In genomic region chr21:44568667-44569556, GRCh38 we compare ENCODE assay signal across 21 cellular contexts. TPM values are rescaled to one million over a fixed set of nuclear protein-coding genes. Genes with fewer than 3 reads are reported as not detected.
DNase-seq lines count a peak whose midpoint lies in the region; ATAC-seq and TF ChIP-seq lines count a peak whose summit lies in the region.
"Had no signal": no experiment of that assay in that cellular context is flagged by ENCODE, and none has a peak within 500 bp of the region (broad histone marks: within the 10 kb centered on the region; RNA-seq: fewer than 3 reads in every experiment).

No MANE protein-coding gene starts in this region.

- peaks cover 24% of the 10 kb centered on the region for H3K27me3 Mint-ChIP-seq in MCF 10A (ENCODE audit: insufficient read depth, unreplicated experiment)
- H3K27me3 Mint-ChIP-seq: activated CD4-positive, alpha-beta T cell treated with anti-CD3 and anti-CD28 coated beads for 36 hours; activated naive CD4-positive, alpha-beta T cell treated with anti-CD3 and anti-CD28 coated beads, Interleukin-2, amount 50 U/mL, for 24 hours had no signal

- POLR2A ChIA-PET in MCF 10A (lab: Yijun Ruan, JAX) = no interaction called here

- H3K4me3 ChIP-seq in mucosa of descending colon = no peak overlapping the region
- H3K4me3 ChIP-seq: GM23248, left lung, thoracic aorta had no signal

- no peak for TF ChIP-seq CTCF in mucosa of descending colon (IDR thresholded peaks at IDR 0.05)
- no peak for TF ChIP-seq CTCF in MCF 10A (IDR thresholded peaks at IDR 0.05; ENCODE audit: unreplicated experiment)

- H3K27ac Mint-ChIP-seq in MCF 10A (ENCODE audit: low read depth, unreplicated experiment) = no peak overlapping the region
- H3K27ac Mint-ChIP-seq: activated CD4-positive, alpha-beta T cell treated with anti-CD3 and anti-CD28 coated beads for 36 hours; activated naive CD4-positive, alpha-beta T cell treated with anti-CD3 and anti-CD28 coated beads, Interleukin-2, amount 50 U/mL, for 24 hours had no signal

- H3K4me1 ChIP-seq in mucosa of descending colon (ENCODE audit: low read depth) = no peaks in the 10 kb centered on the region
- H3K4me1 ChIP-seq: left lung had no signal

- intact Hi-C loops in mucosa of descending colon (cut with DNase I, micrococcal nuclease) (no loop called here), MCF 10A (cut with micrococcal nuclease) (no loop called here)

- BruUV-seq in MCF 10A (replicated peaks; lab: Mats Ljungman, UMichigan) = no TSS peak

- no peaks in the 10 kb centered on the region for H3K36me3 Mint-ChIP-seq in MCF 10A (ENCODE audit: insufficient read depth, unreplicated experiment)
- H3K36me3 Mint-ChIP-seq: activated naive CD4-positive, alpha-beta T cell treated with anti-CD3 and anti-CD28 coated beads, Interleukin-2, amount 50 U/mL, for 24 hours; CD8-positive, alpha-beta memory T cell had no signal

- DNase-seq in COLO668 (lab: John Stamatoyannopoulos, UW; ENCODE audit: unreplicated experiment) (peak; percentile 88), EL (peak; percentile 13), RPMI8226 (peak; percentile 47), mucosa of descending colon (no peak), MCF 10A (ENCODE audit: unreplicated experiment) (no peak), C1 segment of cervical spinal cord (lab: John Stamatoyannopoulos, UW) (no peak), activated gamma-delta T cell treated with Interleukin-2 at 50 U/mL for 16 hours (no peak)
- DNase-seq: activated CD4-positive, alpha-beta T cell treated with anti-CD3 and anti-CD28 coated beads for 36 hours; CD8-positive, alpha-beta memory T cell; effector memory CD8-positive, alpha-beta T cell; GM23248; Kasumi-1; NCI-H1105 treated with DMSO at 0.1 percent for 48 hours; occipital lobe; retina had no signal

- peaks cover 17% of the 10 kb centered on the region for H3K9me3 Mint-ChIP-seq in MCF 10A (ENCODE audit: unreplicated experiment)
- H3K9me3 Mint-ChIP-seq: activated naive CD4-positive, alpha-beta T cell treated with anti-CD3 and anti-CD28 coated beads, Interleukin-2, amount 50 U/mL, for 24 hours; effector memory CD8-positive, alpha-beta T cell had no signal

- no peaks in the 10 kb centered on the region for H3K9me3 ChIP-seq in mucosa of descending colon
- H3K9me3 ChIP-seq: left lung, thoracic aorta had no signal

- CTCF ChIA-PET in MCF 10A (lab: Yijun Ruan, JAX) = no interaction called here

- H3K4me1 Mint-ChIP-seq in MCF 10A (ENCODE audit: insufficient read depth, unreplicated experiment) = no peaks in the 10 kb centered on the region

- no peaks in the 10 kb centered on the region for H3K36me3 ChIP-seq in mucosa of descending colon (ENCODE audit: low read depth)
- H3K36me3 ChIP-seq: left lung, thoracic aorta had no signal

- no peak overlapping the region for H3K4me3 Mint-ChIP-seq in MCF 10A (ENCODE audit: unreplicated experiment)
- H3K4me3 Mint-ChIP-seq: activated CD4-positive, alpha-beta T cell treated with anti-CD3 and anti-CD28 coated beads for 36 hours; activated naive CD4-positive, alpha-beta T cell treated with anti-CD3 and anti-CD28 coated beads, Interleukin-2, amount 50 U/mL, for 24 hours; effector memory CD8-positive, alpha-beta T cell had no signal

- ATAC-seq in mucosa of descending colon = peak; percentile 29
- ATAC-seq: activated CD4-positive, alpha-beta T cell treated with anti-CD3 and anti-CD28 coated beads for 36 hours; effector memory CD8-positive, alpha-beta T cell; left lung had no signal

RNA-seq across cellular contexts. Expression of gene KRTAP10-4, which starts 4.6 kb away (rescaled TPM):
- total RNA-seq in mucosa of descending colon = not detected
- total RNA-seq in MCF 10A (2022) = not detected in 2 replicates
- total RNA-seq: activated CD4-positive, alpha-beta T cell treated with anti-CD3 and anti-CD28 coated beads for 36 hours; astrocyte; CD8-positive, alpha-beta memory T cell; chondrocyte; GM23248; HT-29; left lung; occipital lobe; thoracic aorta had no signal

RNA-seq across cellular contexts. Expression of gene KRTAP10-3, which starts 10.3 kb away (rescaled TPM):
- total RNA-seq in mucosa of descending colon (not detected), MCF 10A (2022) (not detected in 2 replicates)
- total RNA-seq: activated CD4-positive, alpha-beta T cell treated with anti-CD3 and anti-CD28 coated beads for 36 hours; astrocyte; CD8-positive, alpha-beta memory T cell; chondrocyte; GM23248; HT-29; left lung; occipital lobe; thoracic aorta had no signal

RNA-seq across cellular contexts. Expression of gene KRTAP10-5, which starts 11.5 kb away (rescaled TPM):
- total RNA-seq in mucosa of descending colon = not detected
- not detected in 2 replicates for total RNA-seq in MCF 10A (2022)
- total RNA-seq: activated CD4-positive, alpha-beta T cell treated with anti-CD3 and anti-CD28 coated beads for 36 hours; astrocyte; CD8-positive, alpha-beta memory T cell; chondrocyte; GM23248; HT-29; left lung; occipital lobe; thoracic aorta had no signal

RNA-seq across cellular contexts. Expression of gene KRTAP10-2, which starts 17.6 kb away (rescaled TPM):
- total RNA-seq in mucosa of descending colon (not detected), MCF 10A (2022) (not detected in 2 replicates)
- total RNA-seq: activated CD4-positive, alpha-beta T cell treated with anti-CD3 and anti-CD28 coated beads for 36 hours; astrocyte; CD8-positive, alpha-beta memory T cell; chondrocyte; GM23248; HT-29; occipital lobe; thoracic aorta had no signal

RNA-seq across cellular contexts. Expression of gene KRTAP10-6, which starts 23.4 kb away (rescaled TPM):
- total RNA-seq in mucosa of descending colon = not detected
- total RNA-seq in MCF 10A (2022) = not detected in 2 replicates
- total RNA-seq: activated CD4-positive, alpha-beta T cell treated with anti-CD3 and anti-CD28 coated beads for 36 hours; astrocyte; CD8-positive, alpha-beta memory T cell; chondrocyte; GM23248; HT-29; left lung; occipital lobe; thoracic aorta had no signal

Comparison
In these comparisons a context has a peak if more than half of its experiments do, and no peak if none do; other contexts are left out.
1. DNase-seq: peak in COLO668 (single experiment), EL (single experiment) and RPMI8226 (single experiment); none in mucosa of descending colon (0 of 3), MCF 10A (single experiment), C1 segment of cervical spinal cord (0 of 14) and activated gamma-delta T cell treated with Interleukin-2 at 50 U/mL for 16 hours (single experiment).